Comparison of ENCODE assay signal across 18 cellular contexts in genomic region chr6:75483136-75483952, GRCh38. TPM values are rescaled to one million over a fixed set of nuclear protein-coding genes. Genes with fewer than 3 reads are reported as not detected.
"Had no signal": no experiment of that assay in that cellular context is flagged by ENCODE, and none has a peak within 500 bp of the region (broad histone marks: within the 10 kb centered on the region; RNA-seq: fewer than 3 reads in every experiment).

No MANE protein-coding gene starts in this region.

- H3K4me3 Mint-ChIP-seq: activated B cell treated with CpG ODN at 0.5 μM for 24 hours; activated CD4-positive, alpha-beta T cell treated with anti-CD3 and anti-CD28 coated beads, Interleukin-2, amount 10 ng/mL, durations not matched to agents 24 days and 14 days; activated naive CD4-positive, alpha-beta T cell treated with anti-CD3 and anti-CD28 coated beads, Interleukin-2, amount 10 ng/mL, durations not matched to agents 7 days and 5 days; activated T-helper 17 cell treated with anti-CD3 and anti-CD28 coated beads, Interleukin-2, amount 50 U/mL, for 72 hours; central memory CD8-positive, alpha-beta T cell; endodermal cell; memory B cell; neural progenitor cell; stimulated activated naive B cell treated with anti-CD40 and anti-IgM and Interleukin-4, amounts not matched to agents 10 μg/mL and 1 μg/mL and 100 μg/mL, for 72 hours; T-helper 1 cell treated with Interleukin-12 subunit alpha and Interleukin-12 subunit beta and Interleukin-4 antibody, amounts not matched to agents 30 μg/mL and 1 μg/mL, for 36 hours had no signal

- H3K27ac ChIP-seq: neural progenitor cell, ovary, spleen, upper lobe of left lung had no signal

- H3K4me1 ChIP-seq: spleen had no signal

- DNase-seq: activated B cell treated with CpG ODN at 0.5 μM for 24 hours; activated CD4-positive, alpha-beta T cell treated with anti-CD3 and anti-CD28 coated beads, Interleukin-2, amount 10 ng/mL, durations not matched to agents 24 days and 14 days; activated CD8-positive, alpha-beta memory T cell treated with anti-CD3 and anti-CD28 coated beads for 24 hours; activated naive CD4-positive, alpha-beta T cell treated with anti-CD3 and anti-CD28 coated beads, Interleukin-2, amount 10 ng/mL, durations not matched to agents 7 days and 5 days; cortex of kidney; endodermal cell; ovary; retina; SK-N-SH; spleen; stimulated activated CD4-positive, alpha-beta T cell treated with anti-CD3 and anti-CD28 coated beads, Interleukin-1b, Interleukin-23, amount 100 ng/mL, for 48 hours; stimulated activated naive B cell treated with anti-CD40 and anti-IgM and Interleukin-4, amounts not matched to agents 10 μg/mL and 1 μg/mL and 100 μg/mL, for 72 hours; upper lobe of left lung had no signal

- H3K9me3 Mint-ChIP-seq: activated B cell treated with CpG ODN at 0.5 μM for 24 hours; activated CD4-positive, alpha-beta T cell treated with anti-CD3 and anti-CD28 coated beads, Interleukin-2, amount 10 ng/mL, durations not matched to agents 24 days and 14 days; activated naive CD4-positive, alpha-beta T cell treated with anti-CD3 and anti-CD28 coated beads, Interleukin-2, amount 10 ng/mL, durations not matched to agents 7 days and 5 days; activated T-helper 17 cell treated with anti-CD3 and anti-CD28 coated beads, Interleukin-2, amount 50 U/mL, for 72 hours; central memory CD8-positive, alpha-beta T cell; endodermal cell; memory B cell; neural progenitor cell; stimulated activated naive B cell treated with anti-CD40 and anti-IgM and Interleukin-4, amounts not matched to agents 10 μg/mL and 1 μg/mL and 100 μg/mL, for 72 hours; T-helper 1 cell treated with Interleukin-12 subunit alpha and Interleukin-12 subunit beta and Interleukin-4 antibody, amounts not matched to agents 30 μg/mL and 1 μg/mL, for 36 hours had no signal

- H3K9ac ChIP-seq: neural progenitor cell, SK-N-SH had no signal

- H3K9me3 ChIP-seq: ovary, SK-N-SH, spleen, upper lobe of left lung had no signal

- H3K4me3 ChIP-seq: neural progenitor cell, ovary, spleen, upper lobe of left lung had no signal

- H3K27ac Mint-ChIP-seq: activated B cell treated with CpG ODN at 0.5 μM for 24 hours; activated CD4-positive, alpha-beta T cell treated with anti-CD3 and anti-CD28 coated beads, Interleukin-2, amount 10 ng/mL, durations not matched to agents 24 days and 14 days; activated naive CD4-positive, alpha-beta T cell treated with anti-CD3 and anti-CD28 coated beads, Interleukin-2, amount 10 ng/mL, durations not matched to agents 7 days and 5 days; activated T-helper 17 cell treated with anti-CD3 and anti-CD28 coated beads, Interleukin-2, amount 50 U/mL, for 72 hours; endodermal cell; memory B cell; neural progenitor cell; stimulated activated naive B cell treated with anti-CD40 and anti-IgM and Interleukin-4, amounts not matched to agents 10 μg/mL and 1 μg/mL and 100 μg/mL, for 72 hours; T-helper 1 cell treated with Interleukin-12 subunit alpha and Interleukin-12 subunit beta and Interleukin-4 antibody, amounts not matched to agents 30 μg/mL and 1 μg/mL, for 36 hours had no signal

- H3K36me3 Mint-ChIP-seq: activated naive CD4-positive, alpha-beta T cell treated with anti-CD3 and anti-CD28 coated beads, Interleukin-2, amount 10 ng/mL, durations not matched to agents 7 days and 5 days; memory B cell; neural progenitor cell; stimulated activated naive B cell treated with anti-CD40 and anti-IgM and Interleukin-4, amounts not matched to agents 10 μg/mL and 1 μg/mL and 100 μg/mL, for 72 hours had no signal

- H3K36me3 ChIP-seq: neural progenitor cell, ovary, spleen, upper lobe of left lung had no signal

- H3K27me3 ChIP-seq: neural progenitor cell, ovary, spleen, upper lobe of left lung had no signal

- H2AFZ ChIP-seq: neural progenitor cell had no signal

- H3K27me3 Mint-ChIP-seq: central memory CD8-positive, alpha-beta T cell had no signal

- ATAC-seq: activated T-helper 17 cell treated with anti-CD3 and anti-CD28 coated beads, Interleukin-2, amount 50 U/mL, for 72 hours; stimulated activated naive B cell treated with anti-CD40 and anti-IgM and Interleukin-4, amounts not matched to agents 10 μg/mL and 1 μg/mL and 100 μg/mL, for 72 hours had no signal

- H3K4me1 Mint-ChIP-seq: activated B cell treated with CpG ODN at 0.5 μM for 24 hours; activated CD4-positive, alpha-beta T cell treated with anti-CD3 and anti-CD28 coated beads, Interleukin-2, amount 10 ng/mL, durations not matched to agents 24 days and 14 days; activated naive CD4-positive, alpha-beta T cell treated with anti-CD3 and anti-CD28 coated beads, Interleukin-2, amount 10 ng/mL, durations not matched to agents 7 days and 5 days; activated T-helper 17 cell treated with anti-CD3 and anti-CD28 coated beads, Interleukin-2, amount 50 U/mL, for 72 hours; central memory CD8-positive, alpha-beta T cell; memory B cell; stimulated activated naive B cell treated with anti-CD40 and anti-IgM and Interleukin-4, amounts not matched to agents 10 μg/mL and 1 μg/mL and 100 μg/mL, for 72 hours had no signal

- H3K4me2 ChIP-seq: neural progenitor cell, SK-N-SH had no signal

RNA-seq across cellular contexts. Expression of gene FILIP1, which starts 10.3 kb away (rescaled TPM):
- total RNA-seq: activated B cell treated with CpG ODN at 0.5 μM for 24 hours; activated CD4-positive, alpha-beta T cell treated with anti-CD3 and anti-CD28 coated beads, Interleukin-2, amount 10 ng/mL, durations not matched to agents 24 days and 14 days; activated T-helper 17 cell treated with anti-CD3 and anti-CD28 coated beads, Interleukin-2, amount 50 U/mL, for 72 hours had no signal
